Comparison of ENCODE assay signal across 29 cellular contexts in genomic region chrX:146056511-146057081, GRCh38.
"Had no signal": no experiment of that assay in that cellular context is flagged by ENCODE, and none has a peak within 500 bp of the region (broad histone marks: within the 10 kb centered on the region; RNA-seq: fewer than 3 reads in every experiment).

No MANE protein-coding gene starts in this region.

- H3K4me3 ChIP-seq: esophagus squamous epithelium, heart right ventricle, lower lobe of right lung, right atrium auricular region, smooth muscle cell, suprapubic skin, transverse colon, upper lobe of right lung, uterus had no signal

- H3K36me3 ChIP-seq: esophagus squamous epithelium, heart right ventricle, lower lobe of right lung, right atrium auricular region, suprapubic skin, transverse colon, upper lobe of right lung, uterus had no signal

- H3K27me3 ChIP-seq: esophagus squamous epithelium, heart right ventricle, right atrium auricular region, suprapubic skin, transverse colon, upper lobe of right lung, uterus had no signal

- H3K27ac ChIP-seq: esophagus squamous epithelium, heart right ventricle, lower lobe of right lung, parathyroid adenoma, right atrium auricular region, suprapubic skin, transverse colon, upper lobe of right lung, uterus had no signal

- H3K4me3 Mint-ChIP-seq: effector memory CD8-positive, alpha-beta T cell; immature natural killer cell; natural killer cell; stimulated activated naive CD8-positive, alpha-beta T cell treated with anti-CD3 and anti-CD28 coated beads, Interleukin-15, amount 100 ng/mL, for 72 hours had no signal

- DNase-seq: cortex of kidney; effector memory CD8-positive, alpha-beta T cell; erythroblast; esophagus squamous epithelium; foreskin melanocyte; glutamatergic neuron; heart right ventricle; hypothalamus; immature natural killer cell; islet precursor cell; kidney glomerular epithelial cell; left ventricle myocardium superior; lower lobe of right lung; natural killer cell; stimulated activated CD4-positive, alpha-beta T cell treated with anti-CD3 and anti-CD28 coated beads, Interleukin-12 subunit alpha, Interleukin-12 subunit beta, amount 100 ng/mL, for 4 hours; stimulated activated CD4-positive, alpha-beta T cell treated with anti-CD3 and anti-CD28 coated beads, Interleukin-1b, Interleukin-23, amount 100 ng/mL, for 48 hours; stimulated activated CD4-positive, alpha-beta T cell treated with anti-CD3 and anti-CD28 coated beads, Interleukin-4, amount 100 ng/mL, for 1 hour; stimulated activated CD8-positive, alpha-beta memory T cell treated with anti-CD3 and anti-CD28 coated beads, Interleukin-4, amount 100 ng/mL, for 48 hours; stimulated activated naive CD4-positive, alpha-beta T cell; stimulated activated naive CD8-positive, alpha-beta T cell treated with anti-CD3 and anti-CD28 coated beads, Interleukin-15, amount 100 ng/mL, for 72 hours; transverse colon; upper lobe of right lung; uterus had no signal

- H3K4me1 Mint-ChIP-seq: immature natural killer cell; natural killer cell; stimulated activated naive CD8-positive, alpha-beta T cell treated with anti-CD3 and anti-CD28 coated beads, Interleukin-15, amount 100 ng/mL, for 72 hours had no signal

- H3K27me3 Mint-ChIP-seq: effector memory CD8-positive, alpha-beta T cell; progenitor cell of endocrine pancreas; stimulated activated naive CD8-positive, alpha-beta T cell treated with anti-CD3 and anti-CD28 coated beads, Interleukin-15, amount 100 ng/mL, for 72 hours had no signal

- H3K79me2 ChIP-seq: parathyroid adenoma had no signal

- H3K9ac ChIP-seq: parathyroid adenoma had no signal

- H3K4me1 ChIP-seq: esophagus squamous epithelium, heart right ventricle, lower lobe of right lung, parathyroid adenoma, right atrium auricular region, suprapubic skin, transverse colon, upper lobe of right lung, uterus had no signal

- ATAC-seq: effector memory CD8-positive, alpha-beta T cell; heart right ventricle; left ventricle myocardium superior; lower lobe of right lung; natural killer cell; sciatic nerve; stimulated activated naive CD8-positive, alpha-beta T cell treated with anti-CD3 and anti-CD28 coated beads, Interleukin-15, amount 100 ng/mL, for 72 hours; upper lobe of right lung had no signal

- H3K27ac Mint-ChIP-seq: effector memory CD8-positive, alpha-beta T cell; immature natural killer cell; natural killer cell; progenitor cell of endocrine pancreas; stimulated activated naive CD8-positive, alpha-beta T cell treated with anti-CD3 and anti-CD28 coated beads, Interleukin-15, amount 100 ng/mL, for 72 hours had no signal

- H3K9me3 ChIP-seq: esophagus squamous epithelium, heart right ventricle, lower lobe of right lung, right atrium auricular region, suprapubic skin, transverse colon, upper lobe of right lung, uterus had no signal

- H2AFZ ChIP-seq: parathyroid adenoma had no signal

- H3K36me3 Mint-ChIP-seq: immature natural killer cell, natural killer cell had no signal

- H3K4me2 ChIP-seq: smooth muscle cell had no signal
